ENCODE assay signal across 25 cellular contexts in genomic region chr6:35041086-35041855, GRCh38.
DNase-seq lines count a peak whose midpoint lies in the region; ATAC-seq and TF ChIP-seq lines count a peak whose summit lies in the region.
"Had no signal": no experiment of that assay in that cellular context is flagged by ENCODE, and none has a peak within 500 bp of the region (broad histone marks: within the 10 kb centered on the region; RNA-seq: fewer than 3 reads in every experiment).

No MANE protein-coding gene starts in this region.

- no peaks in the 10 kb centered on the region for H3K9me3 Mint-ChIP-seq in stimulated activated naive B cell treated with anti-CD40 and anti-IgM and Interleukin-4, amounts not matched to agents 10 μg/mL and 1 μg/mL and 100 μg/mL, for 72 hours
- H3K9me3 Mint-ChIP-seq in nephron progenitor cell: no peaks in the 10 kb centered on the region
- H3K9me3 Mint-ChIP-seq: activated naive CD4-positive, alpha-beta T cell treated with anti-CD3 and anti-CD28 coated beads, Interleukin-2, amount 50 U/mL, for 24 hours; endodermal cell; neural progenitor cell; stimulated activated memory B cell treated with anti-CD40 and anti-IgM and Interleukin-4, amounts not matched to agents 10 μg/mL and 1 μg/mL and 100 μg/mL, for 72 hours had no signal

- ATAC-seq in right cardiac atrium: no peak
- ATAC-seq in sciatic nerve: peak; percentile 29
- no peak for ATAC-seq in stimulated activated naive B cell treated with anti-CD40 and anti-IgM and Interleukin-4, amounts not matched to agents 10 μg/mL and 1 μg/mL and 100 μg/mL, for 72 hours (replicated peaks)
- ATAC-seq: SK-N-SH treated with all-trans-retinoic acid at 6 μM for 48 hours; stimulated activated memory B cell treated with anti-CD40 and anti-IgM and Interleukin-4, amounts not matched to agents 10 μg/mL and 1 μg/mL and 100 μg/mL, for 72 hours had no signal

- H3K4me1 ChIP-seq in right cardiac atrium (ENCODE audit: control insufficient read depth, insufficient read depth, low read length): peaks cover 35% of the 10 kb centered on the region
- H3K4me1 ChIP-seq in left ventricle myocardium inferior: peaks cover 94% of the 10 kb centered on the region
- H3K4me1 ChIP-seq: uterus had no signal

- H3K9me3 ChIP-seq in right cardiac atrium (ENCODE audit: control insufficient read depth, low read length): no peaks in the 10 kb centered on the region
- no peaks in the 10 kb centered on the region for H3K9me3 ChIP-seq in left ventricle myocardium inferior (replicated peaks)
- H3K9me3 ChIP-seq: BLaER1 treated with 17β-estradiol and CSF1 and Interleukin-3, amounts not matched to agents 10 nM and 100 nM; uterus had no signal

- H3K27ac Mint-ChIP-seq in stimulated activated naive B cell treated with anti-CD40 and anti-IgM and Interleukin-4, amounts not matched to agents 10 μg/mL and 1 μg/mL and 100 μg/mL, for 72 hours: no peak overlapping the region
- H3K27ac Mint-ChIP-seq in nephron progenitor cell: no peak overlapping the region
- H3K27ac Mint-ChIP-seq: activated naive CD4-positive, alpha-beta T cell treated with anti-CD3 and anti-CD28 coated beads, Interleukin-2, amount 50 U/mL, for 24 hours; endodermal cell; neural progenitor cell; stimulated activated memory B cell treated with anti-CD40 and anti-IgM and Interleukin-4, amounts not matched to agents 10 μg/mL and 1 μg/mL and 100 μg/mL, for 72 hours had no signal

- 53% methylated on average over 4 of the region's 4 CpGs for WGBS in right cardiac atrium

- intact Hi-C loops in cardiac septum (cut with DNase I): no loop called here
- intact Hi-C loops in right cardiac atrium (cut with DNase I): no loop called here
- intact Hi-C loops in left ventricle myocardium inferior (cut with micrococcal nuclease): no loop called here
- intact Hi-C loops in sciatic nerve (cut with DNase I): no loop called here

- H3K4me1 Mint-ChIP-seq in stimulated activated naive B cell treated with anti-CD40 and anti-IgM and Interleukin-4, amounts not matched to agents 10 μg/mL and 1 μg/mL and 100 μg/mL, for 72 hours: peaks cover 6 to 12% of the 10 kb centered on the region in 2 donors
- H3K4me1 Mint-ChIP-seq in nephron progenitor cell: peaks cover 15% of the 10 kb centered on the region
- H3K4me1 Mint-ChIP-seq: activated naive CD4-positive, alpha-beta T cell treated with anti-CD3 and anti-CD28 coated beads, Interleukin-2, amount 50 U/mL, for 24 hours; stimulated activated memory B cell treated with anti-CD40 and anti-IgM and Interleukin-4, amounts not matched to agents 10 μg/mL and 1 μg/mL and 100 μg/mL, for 72 hours had no signal

- H3K4me3 Mint-ChIP-seq in stimulated activated naive B cell treated with anti-CD40 and anti-IgM and Interleukin-4, amounts not matched to agents 10 μg/mL and 1 μg/mL and 100 μg/mL, for 72 hours: no peak overlapping the region
- no peak overlapping the region for H3K4me3 Mint-ChIP-seq in nephron progenitor cell
- H3K4me3 Mint-ChIP-seq: activated naive CD4-positive, alpha-beta T cell treated with anti-CD3 and anti-CD28 coated beads, Interleukin-2, amount 50 U/mL, for 24 hours; endodermal cell; neural progenitor cell; stimulated activated memory B cell treated with anti-CD40 and anti-IgM and Interleukin-4, amounts not matched to agents 10 μg/mL and 1 μg/mL and 100 μg/mL, for 72 hours had no signal

- H3K36me3 ChIP-seq in left ventricle myocardium inferior: peaks cover 16% of the 10 kb centered on the region
- H3K36me3 ChIP-seq: neural progenitor cell, uterus had no signal

- H3K27ac ChIP-seq in right cardiac atrium (ENCODE audit: low read length) (no peak overlapping the region), left ventricle myocardium inferior (replicated peaks) (peak overlapping the region; percentile 92)
- H3K27ac ChIP-seq: GM23248, neural progenitor cell had no signal

- H3K27me3 Mint-ChIP-seq in stimulated activated naive B cell treated with anti-CD40 and anti-IgM and Interleukin-4, amounts not matched to agents 10 μg/mL and 1 μg/mL and 100 μg/mL, for 72 hours: no peaks in the 10 kb centered on the region
- peaks cover 3% of the 10 kb centered on the region for H3K27me3 Mint-ChIP-seq in nephron progenitor cell (ENCODE audit: low read depth, poor library complexity)
- H3K27me3 Mint-ChIP-seq: activated naive CD4-positive, alpha-beta T cell treated with anti-CD3 and anti-CD28 coated beads, Interleukin-2, amount 50 U/mL, for 24 hours; stimulated activated memory B cell treated with anti-CD40 and anti-IgM and Interleukin-4, amounts not matched to agents 10 μg/mL and 1 μg/mL and 100 μg/mL, for 72 hours had no signal

- H3K4me3 ChIP-seq in right cardiac atrium (ENCODE audit: low read length): no peak overlapping the region
- no peak overlapping the region for H3K4me3 ChIP-seq in left ventricle myocardium inferior
- H3K4me3 ChIP-seq: BLaER1 treated with 17β-estradiol and CSF1 and Interleukin-3, amounts not matched to agents 10 nM and 100 nM; GM23248; neural progenitor cell; uterus had no signal

- TF ChIP-seq CTCF in left ventricle myocardium inferior (IDR thresholded peaks at IDR 0.05; ENCODE audit: borderline replicate concordance) (no peak), nephron progenitor cell (IDR thresholded peaks at IDR 0.05) (no peak)

- peaks cover 18 to 22% of the 10 kb centered on the region in 2 donors for H3K36me3 Mint-ChIP-seq in stimulated activated naive B cell treated with anti-CD40 and anti-IgM and Interleukin-4, amounts not matched to agents 10 μg/mL and 1 μg/mL and 100 μg/mL, for 72 hours
- H3K36me3 Mint-ChIP-seq in nephron progenitor cell (ENCODE audit: low read depth): peaks cover 28% of the 10 kb centered on the region

- H3K27me3 ChIP-seq in right cardiac atrium (ENCODE audit: control insufficient read depth, insufficient read depth) (no peaks in the 10 kb centered on the region), left ventricle myocardium inferior (ENCODE audit: low read depth) (no peaks in the 10 kb centered on the region)
- H3K27me3 ChIP-seq: BLaER1 treated with 17β-estradiol and CSF1 and Interleukin-3, amounts not matched to agents 10 nM and 100 nM; neural progenitor cell; uterus had no signal

- peak; percentile 43 for DNase-seq in cardiac septum (ENCODE audit: low spot score)
- DNase-seq in right cardiac atrium: no peak
- DNase-seq in left ventricle myocardium inferior: no peak
- no peak for DNase-seq in sciatic nerve (ENCODE audit: low spot score)
- DNase-seq in stimulated activated naive B cell treated with anti-CD40 and anti-IgM and Interleukin-4, amounts not matched to agents 10 μg/mL and 1 μg/mL and 100 μg/mL, for 72 hours: no peak
- DNase-seq in nephron progenitor cell: no peak
- no peak for DNase-seq in NCI-H2029 (lab: John Stamatoyannopoulos, UW)
- no peak for DNase-seq in T-helper 1 cell
- DNase-seq: activated CD4-positive, CD25-positive, alpha-beta regulatory T cell treated with anti-CD3 and anti-CD28 coated beads, Interleukin-2, amount 50 U/mL, for 72 hours; activated CD8-positive, alpha-beta memory T cell treated with anti-CD3 and anti-CD28 coated beads for 24 hours; activated T-cell treated with anti-CD3 and anti-CD28 coated beads, Interleukin-2, amount 50 U/mL, for 48 hours; endodermal cell; GM23248; hypothalamus; NCI-H1417; NCI-H2227 treated with DMSO at 0.1 percent for 48 hours; NK-92 treated with Interleukin-12 subunit alpha and Interleukin-12 subunit beta, amount 100 ng/mL, for 24 hours; retina; T1000; uterus had no signal
